ENCODE assay signal across 11 cellular contexts in the genomic region with DNA sequence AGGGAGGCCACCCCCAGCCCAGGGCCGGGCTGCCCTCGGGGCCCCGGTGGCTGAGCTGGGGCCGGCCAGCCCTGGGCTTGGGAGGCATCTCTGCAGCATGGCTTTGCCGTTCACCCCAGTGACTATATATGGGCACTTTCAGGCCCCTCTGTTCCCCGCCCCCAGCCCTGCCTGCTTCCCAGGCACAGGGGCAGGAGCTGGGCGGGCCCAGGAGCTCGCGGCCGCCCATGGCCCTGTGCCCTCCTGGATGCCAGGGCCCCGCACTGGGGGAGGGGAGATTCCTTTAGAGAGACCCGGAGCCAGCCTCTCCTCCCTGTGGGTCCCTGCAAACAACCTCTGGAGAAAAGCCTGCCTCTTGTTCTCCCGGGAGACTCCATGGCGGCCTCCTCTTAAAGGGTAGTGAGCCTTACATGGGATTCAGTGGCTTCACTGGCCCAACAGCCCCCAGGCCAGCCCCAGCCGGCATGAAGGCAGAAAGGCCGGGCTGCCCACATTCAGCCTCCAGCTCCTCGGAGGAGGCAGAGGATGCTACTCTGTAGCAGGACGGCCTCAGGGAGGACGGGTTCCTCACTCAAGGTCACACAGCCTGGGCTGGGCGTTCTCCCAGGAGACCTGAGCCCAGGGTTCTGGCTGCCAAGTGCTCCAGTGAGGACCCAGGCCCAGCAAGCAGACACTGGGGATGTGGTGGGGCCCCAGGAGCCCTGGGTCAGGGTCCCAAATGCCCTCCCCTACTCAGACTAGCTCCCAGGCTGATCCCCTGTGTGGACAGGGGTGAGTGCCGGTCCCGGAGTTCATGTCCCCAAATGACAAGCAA. TPM values are rescaled to one million over a fixed set of nuclear protein-coding genes. Genes with fewer than 3 reads are reported as not detected.
DNase-seq lines count a peak whose midpoint lies in the region; ATAC-seq and TF ChIP-seq lines count a peak whose summit lies in the region.
"Had no signal": no experiment of that assay in that cellular context is flagged by ENCODE, and none has a peak within 500 bp of the region (broad histone marks: within the 10 kb centered on the region; RNA-seq: fewer than 3 reads in every experiment).

No MANE protein-coding gene starts in this region.

- 75 to 80% methylated on average over 21 to 22 of the region's 22 CpGs for WGBS in lung, 2 donors

- no peaks in the 10 kb centered on the region for H3K27me3 Mint-ChIP-seq in type B pancreatic cell

- H3K27ac Mint-ChIP-seq in type B pancreatic cell: peak overlapping the region; percentile 77

- peaks cover 0 to 6% of the 10 kb centered on the region in 2 donors for H3K36me3 ChIP-seq in lung (ENCODE audit: control insufficient read depth in 2 of 2, insufficient read depth in 2 of 2, low read length in 2 of 2)

- peaks cover 0 to 19% of the 10 kb centered on the region in 2 donors for H3K4me1 ChIP-seq in lung (ENCODE audit: control insufficient read depth in 2 of 2, insufficient read depth in 2 of 2, low read length in 2 of 2)

- H3K9me3 ChIP-seq in lung (ENCODE audit: control insufficient read depth in 2 of 2, insufficient read depth in 1 of 2, low read length in 1 of 2): no peaks in the 10 kb centered on the region

- no peaks in the 10 kb centered on the region for H3K27me3 ChIP-seq in lung (ENCODE audit: control insufficient read depth, insufficient read depth)

- peak overlapping the region; percentile 78 for H3K4me3 Mint-ChIP-seq in type B pancreatic cell

- no peak for TF ChIP-seq RAD21 in Ishikawa (IDR thresholded peaks at IDR 0.05; ENCODE audit: low read depth)

- H3K27ac ChIP-seq in caudate nucleus (ENCODE audit: low read depth, low read length) (peak overlapping the region; percentile 40), lung (ENCODE audit: low read depth in 1 of 2, low read length in 1 of 2) (peak overlapping the region; percentile 44 to 51)

- no peak overlapping the region for H3K4me3 ChIP-seq in lung

- H3K4me1 Mint-ChIP-seq in type B pancreatic cell (ENCODE audit: unreplicated experiment): peaks cover 24% of the 10 kb centered on the region

- H3K9me3 Mint-ChIP-seq in type B pancreatic cell: no peaks in the 10 kb centered on the region

- no peak for TF ChIP-seq EP300 in Ishikawa (IDR thresholded peaks at IDR 0.05; ENCODE audit: borderline replicate concordance)

- no peaks in the 10 kb centered on the region for H3K36me3 Mint-ChIP-seq in type B pancreatic cell

- TF ChIP-seq CTCF in lung (IDR thresholded peaks at IDR 0.05; ENCODE audit: control extremely low read depth, extremely low read depth) (no peak), type B pancreatic cell (conservative IDR thresholded peaks at IDR 0.05) (no peak)

- DNase-seq in caudate nucleus (lab: John Stamatoyannopoulos, UW): peak in 1 of 61 donors; percentile 27
- no peak for DNase-seq in lung (ENCODE audit: low spot score)
- no peak for DNase-seq in type B pancreatic cell (ENCODE audit: extremely low spot score, unreplicated experiment)
- DNase-seq in NCI-H524 (lab: John Stamatoyannopoulos, UW): no peak
- DNase-seq in effector CD4-positive, alpha-beta T cell: no peak
- DNase-seq: activated effector memory CD4-positive, alpha-beta T cell treated with Interleukin-2 at 50 U/mL for 16 hours; small intestine; stimulated activated naive CD4-positive, alpha-beta T cell treated with Interleukin-2 at 50 U/mL for 16 hours; T1000 had no signal

- ATAC-seq in lung (ENCODE audit: insufficient read depth, low FRiP score) (no peak), esophagus mucosa (no peak)

TF ChIP-seq in Ishikawa, 13 proteins besides CTCF, POLR2A, EP300 and RAD21:
- TF ChIP-seq TAF1 (IDR thresholded peaks at IDR 0.05; ENCODE audit: low read depth) (0 out of 2 replicates have a peak, but pooled peaks have one; percentile 32), NFIC (IDR thresholded peaks at IDR 0.05) (no peak)

RNA-seq across cellular contexts. Expression of a gene that starts 4.1 kb away (rescaled TPM):
- total RNA-seq in lung (10 to 100 TPM in 1 of 2 donors, 1 to 10 TPM in 1; 5.9 to 32.7 TPM), type B pancreatic cell (ENCODE audit: low replicate concordance) (9.3 and 15.1 TPM in 2 replicates), esophagus mucosa (7.0 TPM)
- polyA plus RNA-seq in lung: 10 to 100 TPM in 1 of 2 donors, 1 to 10 TPM in 1; 9.1 to 12.0 TPM

RNA-seq across cellular contexts. Expression of a gene that starts 27.7 kb away (rescaled TPM):
- total RNA-seq in lung (10 to 100 TPM; 13.0 to 47.9 TPM), type B pancreatic cell (ENCODE audit: low replicate concordance) (37.9 and 53.7 TPM in 2 replicates), esophagus mucosa (32.6 TPM)
- 10 to 100 TPM; 18.6 to 35.8 TPM for polyA plus RNA-seq in lung
